Comparison of ENCODE assay signal across 7 cellular contexts in the genomic region with DNA sequence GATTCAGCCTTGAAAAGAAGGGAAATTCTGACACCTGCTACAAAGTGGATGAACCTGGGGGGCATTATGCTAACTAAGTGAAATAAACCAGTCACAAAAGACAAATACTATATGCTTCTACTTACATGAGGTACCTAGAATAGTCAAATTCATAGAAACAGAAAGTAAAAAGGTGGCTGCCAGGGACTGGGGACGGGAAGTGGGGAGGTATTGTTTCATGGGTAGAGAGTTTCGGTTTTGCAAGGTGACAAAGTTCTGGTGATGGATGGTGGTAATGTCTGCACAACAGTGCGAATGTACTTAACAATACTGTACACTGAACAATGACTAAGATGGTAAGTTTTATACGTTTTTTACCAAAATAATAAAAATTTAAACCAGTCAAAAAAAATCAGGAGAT. TPM values are rescaled to one million over a fixed set of nuclear protein-coding genes. Genes with fewer than 3 reads are reported as not detected.
DNase-seq lines count a peak whose midpoint lies in the region; ATAC-seq and TF ChIP-seq lines count a peak whose summit lies in the region.

No MANE protein-coding gene starts in this region.

- H3K27ac ChIP-seq in hepatocyte (peak overlapping the region; percentile 64), stomach (peak overlapping the region in 4 of 5 donors; percentile 96 to 98 (median 97))

- H2AFZ ChIP-seq in hepatocyte, result no peak overlapping the region

- peaks cover 44% of the 10 kb centered on the region for H3K4me1 ChIP-seq in hepatocyte (ENCODE audit: insufficient read depth)
- H3K4me1 ChIP-seq in stomach, result peaks cover 42 to 90% (median 66%) of the 10 kb centered on the region in 4 donors

- no peak for TF ChIP-seq CTCF in hepatocyte (IDR thresholded peaks at IDR 0.05; ENCODE audit: poor library complexity)
- no peak for TF ChIP-seq CTCF in stomach (IDR thresholded peaks at IDR 0.05)

- H3K79me2 ChIP-seq in hepatocyte, result peaks cover 94% of the 10 kb centered on the region

- H3K9me3 ChIP-seq in hepatocyte (ENCODE audit: low read depth), result no peaks in the 10 kb centered on the region
- no peaks in the 10 kb centered on the region for H3K9me3 ChIP-seq in stomach

- ATAC-seq in GM19372 (IDR thresholded peaks at IDR 0.05; ENCODE audit: low read depth, unreplicated experiment), result peak; percentile 70
- ATAC-seq in HG03135 (IDR thresholded peaks at IDR 0.05; ENCODE audit: unreplicated experiment), result peak; percentile 58

- peaks cover 24% of the 10 kb centered on the region for H4K20me1 ChIP-seq in hepatocyte (ENCODE audit: insufficient read depth, poor library complexity, severe bottlenecking)

- no peak for TF ChIP-seq EP300 in stomach (IDR thresholded peaks at IDR 0.05)

- H3K27me3 ChIP-seq in hepatocyte, result no peaks in the 10 kb centered on the region
- H3K27me3 ChIP-seq in stomach, result no peaks in the 10 kb centered on the region

- H3K4me3 ChIP-seq in hepatocyte, result no peak overlapping the region
- no peak overlapping the region for H3K4me3 ChIP-seq in stomach

- TF ChIP-seq POLR2A in stomach (IDR thresholded peaks at IDR 0.05), result no peak

- DNase-seq in activated CD4-positive, alpha-beta T cell treated with anti-CD3 and anti-CD28 coated beads for 4 hours, result peak; percentile 55
- DNase-seq in hepatocyte (ENCODE audit: low spot score) (no peak), stomach (no peak), kidney glomerular epithelial cell (lab: John Stamatoyannopoulos, UW) (no peak), inferior parietal cortex (ENCODE audit: extremely low spot score) (no peak)

- 93% methylated on average over 4 of the region's 4 CpGs for WGBS in hepatocyte (ENCODE audit: low lambda C conversion rate, missing lambda C conversion rate)
- WGBS in stomach, 5 donors, result 21 to 36% (median 31%) methylated on average over 4 of the region's 4 CpGs

- H3K36me3 ChIP-seq in hepatocyte (replicated peaks; ENCODE audit: insufficient read depth, low read depth) (no peaks in the 10 kb centered on the region), stomach (no peaks in the 10 kb centered on the region)

- no peak overlapping the region for H3K4me2 ChIP-seq in hepatocyte

- intact Hi-C loops in stomach (cut with DNase I; ENCODE audit: low total_unique reads), result no loop called here

- H3K9me2 ChIP-seq in hepatocyte (replicated peaks; ENCODE audit: insufficient read depth), result no peaks in the 10 kb centered on the region

RNA-seq across cellular contexts. Expression of a gene that starts 4.8 kb away (rescaled TPM):
- total RNA-seq in hepatocyte, result 157 and 163 TPM in 2 replicates
- polyA plus RNA-seq in hepatocyte, result 310 and 327 TPM in 2 replicates
- total RNA-seq in stomach, result 100 to 1,000 TPM in 3 of 5 donors, 10 to 100 TPM in 2; 12.3 to 186 (median 125) TPM
- 100 to 1,000 TPM; 109 to 149 (median 109) TPM for polyA plus RNA-seq in stomach

Comparison
In these comparisons a context has a peak if more than half of its experiments do, and no peak if none do; other contexts are left out.
1. DNase-seq: peak in activated CD4-positive, alpha-beta T cell treated with anti-CD3 and anti-CD28 coated beads for 4 hours (2 of 2); none in hepatocyte (single experiment), stomach (single experiment), kidney glomerular epithelial cell (single experiment) and inferior parietal cortex (single experiment).